8 cellular contexts compared by ENCODE assay signal in the genomic region with DNA sequence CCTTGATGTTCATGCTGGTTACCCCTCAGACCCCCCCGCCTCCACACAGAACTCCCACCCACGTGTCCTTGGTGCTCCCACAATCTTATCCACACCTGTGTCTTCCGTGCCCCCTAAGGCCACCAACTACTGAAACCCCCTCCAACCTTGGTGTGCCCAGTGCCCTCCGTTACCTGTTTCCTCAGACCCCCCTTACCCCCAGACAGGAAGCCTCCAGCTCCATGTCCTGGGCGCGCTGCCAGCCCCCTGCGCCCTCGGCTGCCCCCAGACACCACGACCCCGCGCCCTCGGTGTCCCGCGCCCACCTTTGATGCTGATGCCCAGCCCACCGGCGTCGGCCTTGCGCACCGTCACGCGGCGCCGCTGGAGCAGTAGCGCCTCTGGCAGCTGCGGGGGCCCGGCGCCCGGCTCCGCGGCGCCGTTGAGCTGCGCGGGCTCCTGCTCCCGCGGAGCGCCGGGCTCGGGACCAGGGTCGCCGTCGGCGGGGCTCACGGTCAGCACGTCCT. TPM values are rescaled to one million over a fixed set of nuclear protein-coding genes. Genes with fewer than 3 reads are reported as not detected.
DNase-seq lines count a peak whose midpoint lies in the region; ATAC-seq and TF ChIP-seq lines count a peak whose summit lies in the region.

No MANE protein-coding gene starts in this region.

- no peaks in the 10 kb centered on the region for H3K36me3 ChIP-seq in A673 (ENCODE audit: insufficient read depth, low read length, poor library complexity, severe bottlenecking)

- DNase-seq in A673 (ENCODE audit: low spot score) (no peak), NCI-H1092 treated with DMSO at 0.1 percent for 48 hours (lab: John Stamatoyannopoulos, UW) (peak; percentile 65), astrocyte of the spinal cord (ENCODE audit: low read depth, low spot score) (no peak), iPS-NIHi7 (ENCODE audit: extremely low spot score) (peak; percentile 60), NCI-H1694 treated with DMSO at 0.1 percent for 48 hours (lab: John Stamatoyannopoulos, UW) (no peak), KBM-7 (no peak)
- DNase-seq in stimulated activated CD4-positive, alpha-beta T cell treated with anti-CD3 and anti-CD28 coated beads, Interleukin-4, amount 100 ng/mL, for 1 hour: peak; percentile 28

- no peaks in the 10 kb centered on the region for H3K9me3 ChIP-seq in A673 (ENCODE audit: low read depth, low read length, poor library complexity, severe bottlenecking)

- TF ChIP-seq CTCF in A673 (conservative IDR thresholded peaks at IDR 0.05; ENCODE audit: low read depth, low read length) (no peak), astrocyte of the spinal cord (IDR thresholded peaks at IDR 0.05; ENCODE audit: low read depth, low read length) (no peak)

- CTCF ChIA-PET in A673 (lab: Charles Lee): interaction anchor here (0.6 kb wide), 1 partner anchor 27 kb away, joined by 4 read pairs; no protein-coding TSS in a partner anchor

- H3K27ac ChIP-seq in A673 (ENCODE audit: low read depth, low read length, poor library complexity, severe bottlenecking): no peak overlapping the region

- H3K27me3 ChIP-seq in A673 (replicated peaks; ENCODE audit: insufficient read depth, low read depth, low read length, poor library complexity): no peaks in the 10 kb centered on the region

- peak; percentile 26 for ATAC-seq in GM19372 (IDR thresholded peaks at IDR 0.05; ENCODE audit: low read depth, unreplicated experiment)

- in situ Hi-C loops in astrocyte of the spinal cord (cut with HindIII; ENCODE audit: low sequenced_read_pairs): no loop called here
- in situ Hi-C loops in KBM-7 (cut with MboI; ENCODE audit: low pct_unique_long_range_greater_than_20kb, low sequenced_read_pairs): no loop called here

- intact Hi-C loops in A673 (cut with micrococcal nuclease; ENCODE audit: unreplicated experiment): no loop called here

- H3K4me3 ChIP-seq in A673 (ENCODE audit: low read depth, low read length, poor library complexity, severe bottlenecking): peak overlapping the region; percentile 79
- peak overlapping the region; percentile 64 for H3K4me3 ChIP-seq in astrocyte of the spinal cord (ENCODE audit: low read depth, low read length)

- no TSS peak for BruUV-seq in A673 (replicated peaks; lab: Mats Ljungman, UMichigan)

- H3K4me1 ChIP-seq in A673 (ENCODE audit: insufficient read depth, low read length, poor library complexity, severe bottlenecking): peaks cover 6% of the 10 kb centered on the region

- POLR2A ChIA-PET in A673 (lab: Charles Lee; ENCODE audit: low non-redundant PET): interaction anchor here (0.6 kb wide), 1 partner anchor 1929 kb away, joined by 3 read pairs; the partner anchor contains the start of gene HM13

RNA-seq across cellular contexts. Expression of gene SNTA1, which starts 0.5 kb away (rescaled TPM):
- total RNA-seq in A673 (2021): 4.4 and 7.5 TPM in 2 replicates

RNA-seq across cellular contexts. Expression of gene CDK5RAP1, which starts 41.7 kb away (rescaled TPM):
- 52.7 and 62.1 TPM in 2 replicates for total RNA-seq in A673 (2021)

RNA-seq across cellular contexts. Expression of gene CBFA2T2, which starts 46.8 kb away (rescaled TPM):
- total RNA-seq in A673 (2021): 13.1 and 15.2 TPM in 2 replicates

Comparison
In these comparisons a context has a peak if more than half of its experiments do, and no peak if none do; other contexts are left out.
1. DNase-seq: peak in NCI-H1092 treated with DMSO at 0.1 percent for 48 hours (single experiment), iPS-NIHi7 (single experiment) and stimulated activated CD4-positive, alpha-beta T cell treated with anti-CD3 and anti-CD28 coated beads, Interleukin-4, amount 100 ng/mL, for 1 hour (single experiment); none in A673 (single experiment), astrocyte of the spinal cord (single experiment), NCI-H1694 treated with DMSO at 0.1 percent for 48 hours (single experiment) and KBM-7 (single experiment).